ENCODE assay signal across 1 cellular context in the genomic region with DNA sequence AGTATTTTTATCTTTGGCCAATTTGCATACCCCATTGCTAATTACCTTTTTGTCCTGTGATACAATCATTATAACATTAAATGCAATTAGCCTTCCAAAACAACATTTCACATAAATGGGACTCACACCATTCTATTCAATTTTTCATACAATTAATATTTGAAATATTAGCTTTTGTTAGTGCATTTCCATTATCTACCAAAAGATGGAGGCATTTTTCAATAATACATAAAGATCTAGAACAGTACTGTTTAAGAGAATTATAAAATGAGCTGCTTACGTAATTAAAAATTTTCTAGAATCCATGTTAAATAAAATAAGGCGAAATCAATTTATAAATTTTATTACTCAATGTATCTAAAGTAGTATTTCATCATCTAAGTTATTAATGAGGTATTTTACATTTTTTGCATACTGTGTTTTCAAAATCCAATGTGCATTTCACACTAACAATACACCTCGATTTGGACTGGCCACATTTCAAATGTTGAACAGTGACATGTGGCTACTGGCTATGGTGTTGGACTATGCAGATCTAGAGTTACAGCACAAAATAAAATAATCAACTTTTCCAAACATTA.
TF ChIP-seq lines count a peak whose summit lies in the region.

No MANE protein-coding gene starts in this region.

TF ChIP-seq in IMR-90, 13 proteins besides CTCF, POLR2A, EP300 and RAD21 (continued from another document):
- TF ChIP-seq USF2 (IDR thresholded peaks at IDR 0.05; ENCODE audit: low read depth, low read length), result no peak
